ENCODE assay signal across 1 cellular context in the genomic region with DNA sequence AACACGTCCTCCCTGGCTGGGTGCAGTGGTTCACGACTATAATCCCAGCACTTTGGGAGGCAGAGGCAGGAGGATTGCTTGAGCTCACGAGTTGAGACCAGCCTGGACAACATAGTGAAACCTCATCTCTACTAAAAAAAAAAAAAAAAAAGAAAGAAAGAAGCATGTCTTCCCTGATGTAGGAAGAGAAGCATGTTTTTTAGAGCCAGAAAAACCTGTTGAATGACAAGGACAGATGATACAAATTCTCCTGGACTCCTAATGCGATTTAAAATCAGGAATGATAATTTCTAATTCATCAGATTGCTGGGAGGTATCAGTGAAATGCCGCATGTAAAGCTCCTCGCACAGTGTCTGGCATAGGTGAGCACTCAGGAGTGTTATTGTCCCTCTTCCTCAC.
TF ChIP-seq lines count a peak whose summit lies in the region.

No MANE protein-coding gene starts in this region.

TF ChIP-seq in GM23338, 12 proteins besides CTCF, POLR2A, EP300 and RAD21:
- TF ChIP-seq, protein P1, sequence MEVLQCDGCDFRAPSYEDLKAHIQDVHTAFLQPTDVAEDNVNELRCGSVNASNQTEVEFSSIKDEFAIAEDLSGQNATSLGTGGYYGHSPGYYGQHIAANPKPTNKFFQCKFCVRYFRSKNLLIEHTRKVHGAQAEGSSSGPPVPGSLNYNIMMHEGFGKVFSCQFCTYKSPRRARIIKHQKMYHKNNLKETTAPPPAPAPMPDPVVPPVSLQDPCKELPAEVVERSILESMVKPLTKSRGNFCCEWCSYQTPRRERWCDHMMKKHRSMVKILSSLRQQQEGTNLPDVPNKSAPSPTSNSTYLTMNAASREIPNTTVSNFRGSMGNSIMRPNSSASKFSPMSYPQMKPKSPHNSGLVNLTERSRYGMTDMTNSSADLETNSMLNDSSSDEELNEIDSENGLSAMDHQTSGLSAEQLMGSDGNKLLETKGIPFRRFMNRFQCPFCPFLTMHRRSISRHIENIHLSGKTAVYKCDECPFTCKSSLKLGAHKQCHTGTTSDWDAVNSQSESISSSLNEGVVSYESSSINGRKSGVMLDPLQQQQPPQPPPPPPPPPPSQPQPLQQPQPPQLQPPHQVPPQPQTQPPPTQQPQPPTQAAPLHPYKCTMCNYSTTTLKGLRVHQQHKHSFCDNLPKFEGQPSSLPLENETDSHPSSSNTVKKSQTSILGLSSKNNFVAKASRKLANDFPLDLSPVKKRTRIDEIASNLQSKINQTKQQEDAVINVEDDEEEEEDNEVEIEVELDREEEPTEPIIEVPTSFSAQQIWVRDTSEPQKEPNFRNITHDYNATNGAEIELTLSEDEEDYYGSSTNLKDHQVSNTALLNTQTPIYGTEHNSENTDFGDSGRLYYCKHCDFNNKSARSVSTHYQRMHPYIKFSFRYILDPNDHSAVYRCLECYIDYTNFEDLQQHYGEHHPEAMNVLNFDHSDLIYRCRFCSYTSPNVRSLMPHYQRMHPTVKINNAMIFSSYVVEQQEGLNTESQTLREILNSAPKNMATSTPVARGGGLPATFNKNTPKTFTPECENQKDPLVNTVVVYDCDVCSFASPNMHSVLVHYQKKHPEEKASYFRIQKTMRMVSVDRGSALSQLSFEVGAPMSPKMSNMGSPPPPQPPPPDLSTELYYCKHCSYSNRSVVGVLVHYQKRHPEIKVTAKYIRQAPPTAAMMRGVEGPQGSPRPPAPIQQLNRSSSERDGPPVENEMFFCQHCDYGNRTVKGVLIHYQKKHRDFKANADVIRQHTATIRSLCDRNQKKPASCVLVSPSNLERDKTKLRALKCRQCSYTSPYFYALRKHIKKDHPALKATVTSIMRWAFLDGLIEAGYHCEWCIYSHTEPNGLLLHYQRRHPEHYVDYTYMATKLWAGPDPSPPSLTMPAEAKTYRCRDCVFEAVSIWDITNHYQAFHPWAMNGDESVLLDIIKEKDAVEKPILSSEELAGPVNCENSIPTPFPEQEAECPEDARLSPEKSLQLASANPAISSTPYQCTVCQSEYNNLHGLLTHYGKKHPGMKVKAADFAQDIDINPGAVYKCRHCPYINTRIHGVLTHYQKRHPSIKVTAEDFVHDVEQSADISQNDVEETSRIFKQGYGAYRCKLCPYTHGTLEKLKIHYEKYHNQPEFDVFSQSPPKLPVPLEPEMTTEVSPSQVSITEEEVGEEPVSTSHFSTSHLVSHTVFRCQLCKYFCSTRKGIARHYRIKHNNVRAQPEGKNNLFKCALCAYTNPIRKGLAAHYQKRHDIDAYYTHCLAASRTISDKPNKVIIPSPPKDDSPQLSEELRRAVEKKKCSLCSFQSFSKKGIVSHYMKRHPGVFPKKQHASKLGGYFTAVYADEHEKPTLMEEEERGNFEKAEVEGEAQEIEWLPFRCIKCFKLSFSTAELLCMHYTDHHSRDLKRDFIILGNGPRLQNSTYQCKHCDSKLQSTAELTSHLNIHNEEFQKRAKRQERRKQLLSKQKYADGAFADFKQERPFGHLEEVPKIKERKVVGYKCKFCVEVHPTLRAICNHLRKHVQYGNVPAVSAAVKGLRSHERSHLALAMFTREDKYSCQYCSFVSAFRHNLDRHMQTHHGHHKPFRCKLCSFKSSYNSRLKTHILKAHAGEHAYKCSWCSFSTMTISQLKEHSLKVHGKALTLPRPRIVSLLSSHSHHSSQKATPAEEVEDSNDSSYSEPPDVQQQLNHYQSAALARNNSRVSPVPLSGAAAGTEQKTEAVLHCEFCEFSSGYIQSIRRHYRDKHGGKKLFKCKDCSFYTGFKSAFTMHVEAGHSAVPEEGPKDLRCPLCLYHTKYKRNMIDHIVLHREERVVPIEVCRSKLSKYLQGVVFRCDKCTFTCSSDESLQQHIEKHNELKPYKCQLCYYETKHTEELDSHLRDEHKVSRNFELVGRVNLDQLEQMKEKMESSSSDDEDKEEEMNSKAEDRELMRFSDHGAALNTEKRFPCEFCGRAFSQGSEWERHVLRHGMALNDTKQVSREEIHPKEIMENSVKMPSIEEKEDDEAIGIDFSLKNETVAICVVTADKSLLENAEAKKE (CRISPR knock-in tag; IDR thresholded peaks at IDR 0.05) = no peak
- TF ChIP-seq, protein P2, sequence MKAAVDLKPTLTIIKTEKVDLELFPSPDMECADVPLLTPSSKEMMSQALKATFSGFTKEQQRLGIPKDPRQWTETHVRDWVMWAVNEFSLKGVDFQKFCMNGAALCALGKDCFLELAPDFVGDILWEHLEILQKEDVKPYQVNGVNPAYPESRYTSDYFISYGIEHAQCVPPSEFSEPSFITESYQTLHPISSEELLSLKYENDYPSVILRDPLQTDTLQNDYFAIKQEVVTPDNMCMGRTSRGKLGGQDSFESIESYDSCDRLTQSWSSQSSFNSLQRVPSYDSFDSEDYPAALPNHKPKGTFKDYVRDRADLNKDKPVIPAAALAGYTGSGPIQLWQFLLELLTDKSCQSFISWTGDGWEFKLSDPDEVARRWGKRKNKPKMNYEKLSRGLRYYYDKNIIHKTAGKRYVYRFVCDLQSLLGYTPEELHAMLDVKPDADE (IDR thresholded peaks at IDR 0.05) = no peak
- TF ChIP-seq STAT1 (IDR thresholded peaks at IDR 0.05; ENCODE audit: unreplicated experiment) = no peak
- no peak for TF ChIP-seq CREB1 (CRISPR knock-in tag; IDR thresholded peaks at IDR 0.05; ENCODE audit: low read depth)
- TF ChIP-seq NANOG (IDR thresholded peaks at IDR 0.05; ENCODE audit: borderline replicate concordance) = no peak
- TF ChIP-seq ZNF331 (CRISPR knock-in tag; IDR thresholded peaks at IDR 0.05; ENCODE audit: low read depth) = no peak
